Comparison of ENCODE assay signal across 8 cellular contexts in the genomic region with DNA sequence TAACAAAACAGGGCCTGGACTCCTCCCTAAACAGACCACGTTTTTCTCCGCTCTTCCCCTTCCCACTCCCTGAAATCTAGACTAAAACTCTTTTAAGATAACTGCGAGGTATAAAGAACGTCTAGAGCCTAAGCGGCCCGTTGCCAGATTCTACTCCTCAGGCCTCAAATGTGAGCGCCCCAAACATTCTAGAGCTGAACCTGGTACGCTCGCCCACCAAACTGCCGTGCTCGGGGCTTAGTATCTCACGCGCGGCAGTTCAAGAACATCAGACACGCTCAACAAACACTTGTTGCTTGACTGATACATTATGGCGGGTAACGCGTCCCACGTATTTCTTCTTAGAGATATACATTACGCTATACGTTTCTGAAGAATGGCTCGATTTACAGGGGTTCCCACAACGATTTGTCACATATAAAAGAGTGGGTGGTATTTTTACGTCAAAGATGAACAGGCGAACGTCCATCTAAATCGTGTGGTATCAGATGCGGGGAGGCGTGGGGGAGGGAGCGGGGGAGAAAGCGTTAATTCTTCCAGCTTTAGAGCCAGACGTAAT. TPM values are rescaled to one million over a fixed set of nuclear protein-coding genes. Genes with fewer than 3 reads are reported as not detected.
DNase-seq lines count a peak whose midpoint lies in the region; ATAC-seq and TF ChIP-seq lines count a peak whose summit lies in the region.

No MANE protein-coding gene starts in this region.

- peak overlapping the region; percentile 90 to 98 (median 93) for H3K4me3 Mint-ChIP-seq in CD8-positive, alpha-beta memory T cell
- H3K4me3 Mint-ChIP-seq in osteocyte (ENCODE audit: unreplicated experiment), result peak overlapping the region; percentile 92

- TF ChIP-seq CTCF in OCI-LY7 (conservative IDR thresholded peaks at IDR 0.05; ENCODE audit: low read length) (no peak), osteocyte (IDR thresholded peaks at IDR 0.05) (no peak), uterus (IDR thresholded peaks at IDR 0.05) (no peak)

- DNase-seq in CD8-positive, alpha-beta memory T cell, result peak; percentile 24 to 62 (median 45)
- peak; percentile 64 for DNase-seq in OCI-LY7 (ENCODE audit: low spot score)
- peak; percentile 80 for DNase-seq in activated effector memory CD4-positive, alpha-beta T cell treated with anti-CD3 and anti-CD28 coated beads, Interleukin-2, amount 50 U/mL, for 16 hours
- peak; percentile 44 for DNase-seq in germinal center (ENCODE audit: low spot score)
- DNase-seq in osteocyte (ENCODE audit: extremely low spot score, unreplicated experiment), result no peak
- peak; percentile 26 to 42 for DNase-seq in uterus

- no TSS peak for BruUV-seq in OCI-LY7 (replicated peaks; lab: Mats Ljungman, UMichigan)

- H3K27me3 ChIP-seq in CD8-positive, alpha-beta memory T cell (ENCODE audit: insufficient read depth, low read length, poor library complexity, severe bottlenecking), result no peaks in the 10 kb centered on the region
- no peaks in the 10 kb centered on the region for H3K27me3 ChIP-seq in uterus

- no peaks in the 10 kb centered on the region for H3K36me3 ChIP-seq in CD8-positive, alpha-beta memory T cell (ENCODE audit: insufficient read depth, low read length)
- H3K36me3 ChIP-seq in OCI-LY7 (ENCODE audit: insufficient read depth, low read length) (peaks cover 31% of the 10 kb centered on the region; the same call in 1 of the 2 replicates), uterus (no peaks in the 10 kb centered on the region)

- H3K4me3 ChIP-seq in CD8-positive, alpha-beta memory T cell (ENCODE audit: low read length), result peak overlapping the region; percentile 83
- H3K4me3 ChIP-seq in OCI-LY7 (ENCODE audit: low read depth, low read length, poor library complexity, severe bottlenecking) (peak overlapping the region; percentile 82), uterus (peak overlapping the region; percentile 70 to 83)

- peak overlapping the region; percentile 89 for H3K27ac ChIP-seq in CD8-positive, alpha-beta memory T cell (ENCODE audit: low read depth, low read length)
- peak overlapping the region; percentile 89 for H3K27ac ChIP-seq in OCI-LY7 (ENCODE audit: low read depth, low read length, poor library complexity, severe bottlenecking)
- peak overlapping the region; percentile 95 to 96 for H3K27ac ChIP-seq in uterus

- H3K79me2 ChIP-seq in OCI-LY7 (ENCODE audit: insufficient read depth, low read depth, low read length), result peaks cover 63% of the 10 kb centered on the region

- peaks cover 55 to 84% (median 59%) of the 10 kb centered on the region in 3 donors for H3K4me1 Mint-ChIP-seq in CD8-positive, alpha-beta memory T cell
- H3K4me1 Mint-ChIP-seq in osteocyte (ENCODE audit: unreplicated experiment), result peaks cover 31% of the 10 kb centered on the region

- no peaks in the 10 kb centered on the region for H3K27me3 Mint-ChIP-seq in CD8-positive, alpha-beta memory T cell
- H3K27me3 Mint-ChIP-seq in osteocyte (ENCODE audit: unreplicated experiment), result no peaks in the 10 kb centered on the region

- peak overlapping the region; percentile 87 for H3K4me2 ChIP-seq in OCI-LY7 (ENCODE audit: low read length)

- no peak for TF ChIP-seq POLR2A in uterus (IDR thresholded peaks at IDR 0.05)

- CTCF ChIA-PET in CD8-positive, alpha-beta memory T cell (lab: Charles Lee), result interaction anchor here (0.8 to 7.3 kb wide), 10 partner anchors 13 to 173 kb away, joined by 3 to 49 read pairs (median 6); a partner anchor contains a TSS
- CTCF ChIA-PET in OCI-LY7 (lab: Charles Lee; ENCODE audit: unreplicated experiment), result interaction anchor here (1.2 to 1.8 kb wide), 2 partner anchors 25 to 29 kb away, joined by 4 to 9 read pairs; a partner anchor contains a TSS

- peaks cover 0 to 44% (median 2%) of the 10 kb centered on the region in 3 donors for H3K36me3 Mint-ChIP-seq in CD8-positive, alpha-beta memory T cell
- peaks cover 15% of the 10 kb centered on the region for H3K36me3 Mint-ChIP-seq in osteocyte (ENCODE audit: unreplicated experiment)

- no peaks in the 10 kb centered on the region for H3K9me2 ChIP-seq in OCI-LY7 (ENCODE audit: insufficient read depth, low read length)

- H3K27ac Mint-ChIP-seq in CD8-positive, alpha-beta memory T cell, result peak overlapping the region; percentile 96 to 99 (median 98)
- H3K27ac Mint-ChIP-seq in osteocyte (ENCODE audit: unreplicated experiment), result peak overlapping the region; percentile 97

- no peaks in the 10 kb centered on the region for H4K20me1 ChIP-seq in OCI-LY7 (ENCODE audit: insufficient read depth, low read length)

- intact Hi-C loops in OCI-LY7 (cut with micrococcal nuclease; ENCODE audit: unreplicated experiment), result loop anchor here (1.0 to 2.0 kb wide), 2 partner anchors 21 to 53 kb away; no protein-coding TSS in a partner anchor
- intact Hi-C loops in uterus (cut with DNase I; ENCODE audit: low total_unique reads), result no loop called here

- no peaks in the 10 kb centered on the region for H3K9me3 Mint-ChIP-seq in CD8-positive, alpha-beta memory T cell
- no peaks in the 10 kb centered on the region for H3K9me3 Mint-ChIP-seq in osteocyte (ENCODE audit: unreplicated experiment)

- peaks cover 29% of the 10 kb centered on the region for H3K4me1 ChIP-seq in CD8-positive, alpha-beta memory T cell (ENCODE audit: insufficient read depth, low read length)
- H3K4me1 ChIP-seq in OCI-LY7 (ENCODE audit: insufficient read depth, low read length, poor library complexity, severe bottlenecking) (peaks cover 21% of the 10 kb centered on the region), uterus (no peaks in the 10 kb centered on the region)

- POLR2A ChIA-PET in CD8-positive, alpha-beta memory T cell (lab: Charles Lee), result interaction anchor here (0.7 to 4.1 kb wide), 6 partner anchors 21 to 172 kb away, joined by 3 to 45 read pairs (median 8); a partner anchor contains a TSS
- POLR2A ChIA-PET in OCI-LY7 (lab: Charles Lee), result interaction anchor here (0.6 to 3.1 kb wide), 6 partner anchors 21 to 1628 kb away, joined by 3 to 19 read pairs (median 4); a partner anchor contains a TSS

- peak overlapping the region; percentile 82 for H2AFZ ChIP-seq in OCI-LY7 (ENCODE audit: low read length)

- H3K9me3 ChIP-seq in CD8-positive, alpha-beta memory T cell (ENCODE audit: low read length), result no peaks in the 10 kb centered on the region
- H3K9me3 ChIP-seq in OCI-LY7 (ENCODE audit: low read length), result no peaks in the 10 kb centered on the region
- no peaks in the 10 kb centered on the region for H3K9me3 ChIP-seq in uterus

- peak; percentile 9 for ATAC-seq in HG02571 (IDR thresholded peaks at IDR 0.05; ENCODE audit: unreplicated experiment)
- ATAC-seq in GM18519 (IDR thresholded peaks at IDR 0.05; ENCODE audit: low FRiP score, unreplicated experiment), result no peak

RNA-seq across cellular contexts. Expression of a gene that starts 0.6 kb away (rescaled TPM):
- total RNA-seq in CD8-positive, alpha-beta memory T cell, result 10 to 100 TPM; 16.3 to 18.1 TPM
- 99.8 TPM for polyA plus RNA-seq in CD8-positive, alpha-beta memory T cell
- 17.6 and 19.5 TPM in 2 replicates for total RNA-seq in OCI-LY7 (2014; rRNA removed; shearing (Covaris generic))
- total RNA-seq in OCI-LY7 (2022), result 21.2 and 36.6 TPM in 2 replicates
- total RNA-seq in osteocyte, result 13.4 and 14.6 TPM in 2 replicates
- 1 to 10 TPM in 2 of 4 donors, not detected in 2; 1.7 to 8.1 TPM for total RNA-seq in uterus

RNA-seq across cellular contexts. Expression of a gene that starts 0.8 kb away (rescaled TPM):
- total RNA-seq in CD8-positive, alpha-beta memory T cell, result 10 to 100 TPM; 18.7 to 20.4 TPM
- 26.1 TPM for polyA plus RNA-seq in CD8-positive, alpha-beta memory T cell
- 17.4 and 20.1 TPM in 2 replicates for total RNA-seq in OCI-LY7 (2014; rRNA removed; shearing (Covaris generic))
- total RNA-seq in OCI-LY7 (2022), result 16.2 and 19.2 TPM in 2 replicates
- total RNA-seq in osteocyte, result 17.8 and 18.4 TPM in 2 replicates
- 10 to 100 TPM; 12.8 to 49.3 (median 27.3) TPM for total RNA-seq in uterus

RNA-seq across cellular contexts. Expression of a gene that starts 21.4 kb away (rescaled TPM):
- total RNA-seq in CD8-positive, alpha-beta memory T cell, result 10 to 100 TPM; 52.3 to 65.6 TPM
- polyA plus RNA-seq in CD8-positive, alpha-beta memory T cell, result 68.4 TPM
- total RNA-seq in OCI-LY7 (2014; rRNA removed; shearing (Covaris generic)), result 69.5 and 75.1 TPM in 2 replicates
- 48.6 and 54.0 TPM in 2 replicates for total RNA-seq in OCI-LY7 (2022)
- total RNA-seq in osteocyte, result 47.6 and 49.8 TPM in 2 replicates
- total RNA-seq in uterus, result 100 to 1,000 TPM in 1 of 4 donors, 10 to 100 TPM in 3; 33.8 to 181 (median 54.5) TPM

RNA-seq across cellular contexts. Expression of a gene that starts 25.6 kb away (rescaled TPM):
- total RNA-seq in CD8-positive, alpha-beta memory T cell, result 1 to 10 TPM; 5.9 to 6.5 TPM
- 20.0 TPM for polyA plus RNA-seq in CD8-positive, alpha-beta memory T cell
- total RNA-seq in OCI-LY7 (2014; rRNA removed; shearing (Covaris generic)), result 1.1 and 1.5 TPM in 2 replicates
- total RNA-seq in OCI-LY7 (2022) (1.5 and 1.7 TPM in 2 replicates), osteocyte (8.7 and 9.8 TPM in 2 replicates), uterus (10 to 100 TPM in 3 of 4 donors, 1 to 10 TPM in 1; 2.6 to 22.5 (median 14.3) TPM)
